ENCODE assay signal across 9 cellular contexts in genomic region chr16:1057252-1057932, GRCh38. TPM values are rescaled to one million over a fixed set of nuclear protein-coding genes. Genes with fewer than 3 reads are reported as not detected.
A peak's percentile ranks its signal among the peaks of the same experiment; 100 is the strongest.
DNase-seq lines count a peak whose midpoint lies in the region; ATAC-seq and TF ChIP-seq lines count a peak whose summit lies in the region.
"Had no signal": no experiment of that assay in that cellular context is flagged by ENCODE, and none has a peak within 500 bp of the region (broad histone marks: within the 10 kb centered on the region; RNA-seq: fewer than 3 reads in every experiment).

No MANE protein-coding gene starts in this region.

- no peak overlapping the region for H4K8ac ChIP-seq in H9 (replicated peaks; ENCODE audit: insufficient read length, low read depth, low read length)
- no peak overlapping the region for H4K8ac ChIP-seq in mesendoderm (ENCODE audit: low read depth, low read length)

- H3K27me3 Mint-ChIP-seq in H9 (ENCODE audit: low read depth), result peaks cover 13% of the 10 kb centered on the region

- H3K4me3 ChIP-seq in WERI-Rb-1 (ENCODE audit: low read depth, low read length), result peak overlapping the region; percentile 10
- no peak overlapping the region for H3K4me3 ChIP-seq in breast epithelium
- no peak overlapping the region for H3K4me3 ChIP-seq in mesendoderm (ENCODE audit: low read length)

- WGBS in H9 (ENCODE audit: extremely low coverage, insufficient read length, low lambda C conversion rate), result no CpG with 5 or more reads among the region's 33 CpGs
- no CpG with 5 or more reads among the region's 33 CpGs for WGBS in mesendoderm (ENCODE audit: extremely low coverage, insufficient coverage, low lambda C conversion rate)

- H3K27ac ChIP-seq in H9 (ENCODE audit: insufficient read length, low read depth, low read length) (no peak overlapping the region), WERI-Rb-1 (no peak overlapping the region), breast epithelium (no peak overlapping the region), mesendoderm (ENCODE audit: low read depth, low read length) (no peak overlapping the region)

- no peaks in the 10 kb centered on the region for H4K20me1 ChIP-seq in H9 (ENCODE audit: control insufficient read depth, insufficient read depth, insufficient read length)

- no peak overlapping the region for H2BK5ac ChIP-seq in H9 (ENCODE audit: insufficient read length, low read length)
- no peak overlapping the region for H2BK5ac ChIP-seq in mesendoderm (ENCODE audit: low read length)

- H3K4me1 ChIP-seq in H9 (ENCODE audit: insufficient read depth, low read length) (no peaks in the 10 kb centered on the region), breast epithelium (no peaks in the 10 kb centered on the region), mesendoderm (ENCODE audit: control insufficient read depth, low read depth, low read length) (no peaks in the 10 kb centered on the region)

- H3K56ac ChIP-seq in H9 (ENCODE audit: insufficient read length, low read depth, low read length) (no peak overlapping the region), mesendoderm (ENCODE audit: low read length) (no peak overlapping the region)

- 0 out of 4 replicates have a peak, but pooled peaks cover 0 to 2% of the 10 kb centered on the region in 2 experiments for H3K4me1 Mint-ChIP-seq in H9

- H2AFZ ChIP-seq in H9 (ENCODE audit: low read length), result no peak overlapping the region

- H2BK20ac ChIP-seq in H9 (ENCODE audit: low read depth, low read length, poor library complexity, severe bottlenecking), result no peak overlapping the region

- ATAC-seq in stimulated activated naive CD8-positive, alpha-beta T cell treated with anti-CD3 and anti-CD28 coated beads, Interleukin-15, Interleukin-2, amounts not matched to agents 100 U/mL and 50 U/mL, for 24 hours, result peak; percentile 54

- no peak overlapping the region for H3K14ac ChIP-seq in H9 (ENCODE audit: insufficient read depth, low read length)

- no peak overlapping the region for H3K27ac Mint-ChIP-seq in H9

- no peaks in the 10 kb centered on the region for H3K23me2 ChIP-seq in H9 (ENCODE audit: insufficient read length, low read depth, low read length, poor library complexity, severe bottlenecking)

- H3K9me3 ChIP-seq in H9 (ENCODE audit: control insufficient read depth, low read depth, low read length) (no peaks in the 10 kb centered on the region), WERI-Rb-1 (ENCODE audit: severe bottlenecking) (peaks cover 16% of the 10 kb centered on the region), breast epithelium (peaks cover 9 to 34% of the 10 kb centered on the region in 2 donors)

- H4K91ac ChIP-seq in H9 (ENCODE audit: insufficient read length, low read depth, low read length), result no peak overlapping the region

- no peak overlapping the region for H3K4me3 Mint-ChIP-seq in H9

- H3K36me3 Mint-ChIP-seq in H9 (ENCODE audit: insufficient read depth in 1 of 3, low read depth in 3 of 3), result peaks cover 2 to 5% (median 4%) of the 10 kb centered on the region in 3 experiments; a peak in 5 of 7 replicates

- H3K36me3 ChIP-seq in WERI-Rb-1, result no peaks in the 10 kb centered on the region
- H3K36me3 ChIP-seq in breast epithelium, result no peaks in the 10 kb centered on the region
- no peaks in the 10 kb centered on the region for H3K36me3 ChIP-seq in mesendoderm (ENCODE audit: control insufficient read depth, insufficient read depth, low read length)

- H3K4ac ChIP-seq in H9 (ENCODE audit: low read depth, low read length) (no peak overlapping the region), mesendoderm (ENCODE audit: low read depth, low read length) (no peak overlapping the region)

- no peak overlapping the region for H2BK12ac ChIP-seq in H9 (ENCODE audit: insufficient read length, low read depth, low read length)

- H4K5ac ChIP-seq in H9 (ENCODE audit: insufficient read length, low read depth, low read length), result no peak overlapping the region
- no peak overlapping the region for H4K5ac ChIP-seq in mesendoderm (ENCODE audit: low read length)

- peak; percentile 98 for TF ChIP-seq CTCF in H9 (conservative IDR thresholded peaks at IDR 0.05)
- TF ChIP-seq CTCF in WERI-Rb-1 (IDR thresholded peaks at IDR 0.05; ENCODE audit: low read depth, low read length), result peak; percentile 89
- TF ChIP-seq CTCF in breast epithelium (IDR thresholded peaks at IDR 0.05), result peak in 2 of 3 donors; percentile 53 to 59

- intact Hi-C loops in breast epithelium (cut with DNase I; ENCODE audit: low total_unique reads), result loop anchor here (5.0 kb wide), 1 partner anchor 245 kb away; no protein-coding TSS in a partner anchor

- H3T11ph ChIP-seq in H9 (ENCODE audit: low read length), result no peak overlapping the region

- H3K9ac ChIP-seq in H9 (ENCODE audit: extremely low read depth, insufficient read length, low read length), result no peak overlapping the region
- H3K9ac ChIP-seq in mesendoderm (ENCODE audit: low read length), result no peak overlapping the region

- TF ChIP-seq POLR2A in breast epithelium (IDR thresholded peaks at IDR 0.05), result no peak

- no peak overlapping the region for H3K18ac ChIP-seq in H9 (ENCODE audit: insufficient read length, low read depth, low read length)
- H3K18ac ChIP-seq in mesendoderm (ENCODE audit: low read length), result no peak overlapping the region

- no peak overlapping the region for H3K23ac ChIP-seq in H9 (ENCODE audit: insufficient read length, low read depth, low read length)
- H3K23ac ChIP-seq in mesendoderm (ENCODE audit: low read length), result no peak overlapping the region

- H2AK5ac ChIP-seq in H9 (ENCODE audit: insufficient read length, low read length) (no peak overlapping the region), mesendoderm (ENCODE audit: low read length) (no peak overlapping the region)

- H3K79me2 ChIP-seq in H9 (ENCODE audit: insufficient read depth, low read length), result no peaks in the 10 kb centered on the region
- H3K79me2 ChIP-seq in mesendoderm (ENCODE audit: control insufficient read depth, insufficient read depth, low read length), result no peaks in the 10 kb centered on the region

- DNase-seq in H9, result peak; percentile 71
- DNase-seq in WERI-Rb-1, result peak; percentile 67
- DNase-seq in breast epithelium (ENCODE audit: low spot score in 2 of 2), result no peak
- peak; percentile 25 for DNase-seq in mesendoderm
- DNase-seq in stimulated activated naive CD8-positive, alpha-beta T cell treated with anti-CD3 and anti-CD28 coated beads, Interleukin-15, Interleukin-2, amounts not matched to agents 100 U/mL and 50 U/mL, for 24 hours, result peak; percentile 86
- no peak for DNase-seq in NCI-H1092 treated with DMSO at 0.1 percent for 48 hours (lab: John Stamatoyannopoulos, UW)
- DNase-seq in kidney glomerular epithelial cell (lab: John Stamatoyannopoulos, UW), result no peak

- no peaks in the 10 kb centered on the region for H3K27me3 ChIP-seq in H9 (ENCODE audit: insufficient read depth, low read length)
- no peaks in the 10 kb centered on the region for H3K27me3 ChIP-seq in WERI-Rb-1 (ENCODE audit: insufficient read depth, low read depth, severe bottlenecking)
- peaks cover 7 to 72% of the 10 kb centered on the region in 2 donors for H3K27me3 ChIP-seq in breast epithelium
- no peaks in the 10 kb centered on the region for H3K27me3 ChIP-seq in mesendoderm (ENCODE audit: insufficient read depth, low read length, poor library complexity)

- H2BK120ac ChIP-seq in H9 (ENCODE audit: low read depth, low read length, poor library complexity, severe bottlenecking) (no peak overlapping the region), mesendoderm (ENCODE audit: low read depth, low read length) (no peak overlapping the region)

- H3K79me1 ChIP-seq in H9 (ENCODE audit: insufficient read depth, low read depth, low read length, poor library complexity, severe bottlenecking) (no peaks in the 10 kb centered on the region), mesendoderm (ENCODE audit: low read length) (no peaks in the 10 kb centered on the region)

- no peak overlapping the region for H3K4me2 ChIP-seq in H9 (ENCODE audit: insufficient read depth, insufficient read length, low read length)
- no peak overlapping the region for H3K4me2 ChIP-seq in mesendoderm (ENCODE audit: low read length)

- H2BK15ac ChIP-seq in H9 (ENCODE audit: low read depth, low read length) (no peak overlapping the region), mesendoderm (replicated peaks; ENCODE audit: low read depth) (no peak overlapping the region)

- peaks cover 5 to 7% of the 10 kb centered on the region in 2 experiments for H3K9me3 Mint-ChIP-seq in H9

RNA-seq across cellular contexts. Expression of gene SSTR5, which starts 15.2 kb away (rescaled TPM):
- total RNA-seq in H9 (2021) (0.22 and 0.37 TPM in 2 replicates), breast epithelium (not detected)
- polyA plus RNA-seq in mesendoderm (2013, experiment 1 of 2), result 0.03 TPM
- not detected for polyA plus RNA-seq in mesendoderm (2013, experiment 2 of 2)
- total RNA-seq: activated CD8-positive, alpha-beta memory T cell treated with anti-CD3 and anti-CD28 coated beads for 36 hours had no signal
- polyA plus RNA-seq: thymus had no signal

RNA-seq across cellular contexts. Expression of gene C1QTNF8, which starts 38.7 kb away (rescaled TPM):
- total RNA-seq in H9 (2021), result not detected in 2 replicates
- total RNA-seq in breast epithelium, result not detected
- polyA plus RNA-seq in mesendoderm (2013, experiment 1 of 2), result not detected
- not detected for polyA plus RNA-seq in mesendoderm (2013, experiment 2 of 2)
- total RNA-seq: activated CD8-positive, alpha-beta memory T cell treated with anti-CD3 and anti-CD28 coated beads for 36 hours had no signal

Comparison
In these comparisons a context has a peak if more than half of its experiments do, and no peak if none do; other contexts are left out.
1. DNase-seq: peak in H9 (single experiment), WERI-Rb-1 (single experiment), mesendoderm (single experiment) and stimulated activated naive CD8-positive, alpha-beta T cell treated with anti-CD3 and anti-CD28 coated beads, Interleukin-15, Interleukin-2, amounts not matched to agents 100 U/mL and 50 U/mL, for 24 hours (single experiment); none in breast epithelium (0 of 2), NCI-H1092 treated with DMSO at 0.1 percent for 48 hours (single experiment) and kidney glomerular epithelial cell (single experiment).
2. Peak in every context shown above with its lines, with median percentiles within 50 percentile points of each other: CTCF ChIP-seq.